In the genomic region with DNA sequence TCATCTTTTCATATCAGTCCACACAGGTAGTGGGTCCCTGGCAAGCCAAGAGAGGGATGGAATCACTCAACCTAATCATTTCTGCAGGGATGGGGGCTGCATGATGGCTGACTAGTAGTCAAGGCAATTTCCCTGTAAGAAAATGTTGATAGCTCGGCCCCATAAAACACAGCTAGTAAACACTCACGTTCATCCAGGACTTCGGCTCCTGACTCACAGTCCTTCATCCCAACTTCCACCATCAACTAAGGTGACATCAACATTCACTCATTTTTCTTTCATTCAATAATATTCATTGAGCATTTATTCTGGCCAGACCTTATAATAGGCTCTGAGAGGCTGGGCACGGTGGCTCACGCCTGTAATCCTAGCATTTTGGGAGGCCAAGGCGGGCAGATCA, we compare ENCODE assay signal across 1 cellular context.
TF ChIP-seq lines count a peak whose summit lies in the region.

No MANE protein-coding gene starts in this region.

TF ChIP-seq in K562, 482 proteins besides CTCF, POLR2A, EP300 and RAD21:
- TF ChIP-seq ZNF584 (CRISPR knock-in tag; IDR thresholded peaks at IDR 0.05; ENCODE audit: low read depth) (0 out of 2 replicates have a peak, but pooled peaks have one; percentile 35), RBFOX2 (IDR thresholded peaks at IDR 0.05; ENCODE audit: low read depth, low read length) (no peak)
TF ChIP-seq in K562: peak in this region for 1.
